Comparison of ENCODE assay signal across 8 cellular contexts in genomic region chr12:95574799-95575452, GRCh38. TPM values are rescaled to one million over a fixed set of nuclear protein-coding genes. Genes with fewer than 3 reads are reported as not detected.
DNase-seq lines count a peak whose midpoint lies in the region; ATAC-seq and TF ChIP-seq lines count a peak whose summit lies in the region.

No MANE protein-coding gene starts in this region.

- H3K9me3 ChIP-seq in SK-N-SH, result no peaks in the 10 kb centered on the region; the same call in 1 of the 2 replicates
- no peaks in the 10 kb centered on the region for H3K9me3 ChIP-seq in right atrium auricular region
- no peaks in the 10 kb centered on the region for H3K9me3 ChIP-seq in stomach

- H3K4me2 ChIP-seq in SK-N-SH, result no peak overlapping the region

- TF ChIP-seq CTCF in Calu3 (IDR thresholded peaks at IDR 0.05; ENCODE audit: unreplicated experiment) (peak; percentile 16), SK-N-SH (IDR thresholded peaks at IDR 0.05) (peak; percentile 73), right atrium auricular region (IDR thresholded peaks at IDR 0.05) (peak; percentile 41 to 73), stomach (IDR thresholded peaks at IDR 0.05) (peak in 5 of 7 experiments; percentile 16 to 58 (median 47))

- ATAC-seq in naive thymus-derived CD8-positive, alpha-beta T cell, result no peak
- no peak for ATAC-seq in stimulated activated naive CD8-positive, alpha-beta T cell treated with anti-CD3 and anti-CD28 coated beads, Interleukin-15, Interleukin-2, amounts not matched to agents 100 U/mL and 50 U/mL, for 24 hours

- no peaks in the 10 kb centered on the region for H3K4me1 Mint-ChIP-seq in Calu3 (ENCODE audit: low read depth, unreplicated experiment)
- peaks cover 5 to 30% (median 22%) of the 10 kb centered on the region in 4 donors for H3K4me1 Mint-ChIP-seq in naive thymus-derived CD8-positive, alpha-beta T cell

- CTCF ChIA-PET in Calu3 (lab: Charles Lee) (interaction anchor here (0.5 to 1.1 kb wide), 10 partner anchors 17 to 941 kb away, joined by 3 to 14 read pairs (median 5); no protein-coding TSS in a partner anchor), SK-N-SH (lab: Yijun Ruan, JAX) (interaction anchor here (0.5 to 2.6 kb wide), 33 partner anchors 9 to 1028 kb away, joined by 3 to 14 read pairs (median 4); no protein-coding TSS in a partner anchor)

- no peak overlapping the region for H3K27ac ChIP-seq in SK-N-SH (ENCODE audit: low read depth in 2 of 2, low read length in 1 of 2)
- H3K27ac ChIP-seq in right atrium auricular region, result no peak overlapping the region
- no peak overlapping the region for H3K27ac ChIP-seq in stomach

- TF ChIP-seq EP300 in SK-N-SH (IDR thresholded peaks at IDR 0.05; ENCODE audit: borderline replicate concordance in 1 of 2, low read depth in 1 of 2, low read length in 1 of 2) (no peak), stomach (IDR thresholded peaks at IDR 0.05) (no peak)

- H3K27me3 ChIP-seq in SK-N-SH (ENCODE audit: insufficient read depth) (no peaks in the 10 kb centered on the region; the same call in 1 of the 2 replicates), right atrium auricular region (no peaks in the 10 kb centered on the region), stomach (peaks cover 0 to 4% (median 0%) of the 10 kb centered on the region in 3 donors)

- no peak overlapping the region for H3K9ac ChIP-seq in SK-N-SH

- no peaks in the 10 kb centered on the region for H3K9me2 ChIP-seq in SK-N-SH

- TF ChIP-seq RAD21 in SK-N-SH (IDR thresholded peaks at IDR 0.05; ENCODE audit: low read length), result peak; percentile 63

- H4K20me1 ChIP-seq in SK-N-SH (ENCODE audit: insufficient read depth), result no peaks in the 10 kb centered on the region

- H3K36me3 ChIP-seq in SK-N-SH (replicated peaks in 1 of 2; ENCODE audit: control insufficient read depth in 1 of 2, insufficient read depth in 2 of 2, low read length in 1 of 2) (no peaks in the 10 kb centered on the region), right atrium auricular region (no peaks in the 10 kb centered on the region), stomach (no peaks in the 10 kb centered on the region)

- TF ChIP-seq POLR2A in stomach (IDR thresholded peaks at IDR 0.05), result no peak

- no TSS peak for BruUV-seq in Calu3 (replicated peaks; lab: Mats Ljungman, UMichigan)

- H3K36me3 Mint-ChIP-seq in Calu3 (ENCODE audit: insufficient read depth, unreplicated experiment), result no peaks in the 10 kb centered on the region
- H3K36me3 Mint-ChIP-seq in naive thymus-derived CD8-positive, alpha-beta T cell, result no peaks in the 10 kb centered on the region

- H2AFZ ChIP-seq in SK-N-SH (ENCODE audit: low read depth), result no peak overlapping the region

- H3K4me3 Mint-ChIP-seq in Calu3 (ENCODE audit: low read depth, unreplicated experiment), result no peak overlapping the region
- no peak overlapping the region for H3K4me3 Mint-ChIP-seq in naive thymus-derived CD8-positive, alpha-beta T cell

- no peaks in the 10 kb centered on the region for H3K79me2 ChIP-seq in SK-N-SH (ENCODE audit: insufficient read depth)

- no peaks in the 10 kb centered on the region for H3K9me3 Mint-ChIP-seq in Calu3 (ENCODE audit: low read depth, unreplicated experiment)
- H3K9me3 Mint-ChIP-seq in naive thymus-derived CD8-positive, alpha-beta T cell, result no peaks in the 10 kb centered on the region

- intact Hi-C loops in Calu3 (cut with micrococcal nuclease; ENCODE audit: unreplicated experiment), result no loop called here
- intact Hi-C loops in stomach (cut with DNase I; ENCODE audit: low total_unique reads), result no loop called here

- DNase-seq in Calu3, result peak; percentile 9
- peak; percentile 75 for DNase-seq in HT-29 (ENCODE audit: low spot score)
- peak; percentile 54 for DNase-seq in SK-N-SH
- DNase-seq in right atrium auricular region (ENCODE audit: low spot score), result no peak
- DNase-seq in stomach, result no peak
- DNase-seq in naive thymus-derived CD8-positive, alpha-beta T cell, result no peak
- DNase-seq in mucosa of gallbladder (ENCODE audit: low spot score), result no peak
- DNase-seq in stimulated activated naive CD8-positive, alpha-beta T cell treated with anti-CD3 and anti-CD28 coated beads, Interleukin-15, Interleukin-2, amounts not matched to agents 100 U/mL and 50 U/mL, for 24 hours, result no peak

- POLR2A ChIA-PET in SK-N-SH (lab: Yijun Ruan, JAX), result no interaction called here
- POLR2A ChIA-PET in naive thymus-derived CD8-positive, alpha-beta T cell (lab: Charles Lee), result no interaction called here

- H3F3A ChIP-seq in SK-N-SH (replicated peaks; ENCODE audit: insufficient read depth), result no peaks in the 10 kb centered on the region

- H3K27ac Mint-ChIP-seq in Calu3 (ENCODE audit: unreplicated experiment), result no peak overlapping the region
- peak overlapping the region in 1 of 10 donors; percentile 27 for H3K27ac Mint-ChIP-seq in naive thymus-derived CD8-positive, alpha-beta T cell

- no peaks in the 10 kb centered on the region for H3K4me1 ChIP-seq in SK-N-SH (ENCODE audit: control insufficient read depth in 1 of 2, insufficient read depth in 2 of 2, low read depth in 1 of 2, low read length in 1 of 2)
- H3K4me1 ChIP-seq in right atrium auricular region, result no peaks in the 10 kb centered on the region
- peaks cover 0 to 9% (median 2%) of the 10 kb centered on the region in 4 donors for H3K4me1 ChIP-seq in stomach

- H3K27me3 Mint-ChIP-seq in Calu3 (ENCODE audit: unreplicated experiment), result no peaks in the 10 kb centered on the region
- H3K27me3 Mint-ChIP-seq in naive thymus-derived CD8-positive, alpha-beta T cell, result peaks cover 0 to 4% (median 3%) of the 10 kb centered on the region in 5 donors

- H3K4me3 ChIP-seq in SK-N-SH (ENCODE audit: low read depth in 2 of 2, low read length in 1 of 2) (no peak overlapping the region; a peak in 1 of 4 replicates), right atrium auricular region (no peak overlapping the region), stomach (no peak overlapping the region)

TF ChIP-seq in SK-N-SH, 30 proteins besides CTCF, POLR2A, EP300 and RAD21:
- TF ChIP-seq USF2 (IDR thresholded peaks at IDR 0.05; ENCODE audit: borderline replicate concordance, low read depth, low read length) (no peak), SMC3 (IDR thresholded peaks at IDR 0.05; ENCODE audit: low read depth, low read length) (peak; percentile 20; the same call in 1 of the 2 replicates)

RNA-seq across cellular contexts. Expression of gene USP44, which starts 23.6 kb away (rescaled TPM):
- total RNA-seq in Calu3 (2022) (13.3 and 14.0 TPM in 2 replicates), right atrium auricular region (1 to 10 TPM; 1.4 to 1.9 TPM), stomach (1 to 10 TPM in 1 of 5 donors, under 1 TPM in 2, not detected in 2; under 0.01 to 2.6 (median 0.43) TPM), mucosa of gallbladder (2.9 TPM)
- not detected in 2 replicates for total RNA-seq in HT-29 (2014; rRNA removed; shearing (Covaris generic))
- polyA plus RNA-seq in SK-N-SH (2012; rRNA removed) (0.07 and 0.18 TPM in 2 replicates), stomach (under 1 TPM; 0.19 to 0.61 (median 0.28) TPM)
- polyA plus RNA-seq in SK-N-SH (2012; cell fraction: cytosol; rRNA removed), result 0.18 and 0.39 TPM in 2 replicates
- polyA plus RNA-seq in SK-N-SH (2012; cell fraction: nucleus; rRNA removed), result 0.21 and 0.22 TPM in 2 replicates
- total RNA-seq in naive thymus-derived CD8-positive, alpha-beta T cell, result 10 to 100 TPM; 20.8 to 21.1 TPM
- 10 to 100 TPM in 2 of 3 donors, 1 to 10 TPM in 1; 9.0 to 15.8 (median 10.9) TPM for polyA plus RNA-seq in naive thymus-derived CD8-positive, alpha-beta T cell

Comparison
In these comparisons a context has a peak if more than half of its experiments do, and no peak if none do; other contexts are left out.
1. DNase-seq: peak in Calu3 (single experiment), HT-29 (single experiment) and SK-N-SH (single experiment); none in right atrium auricular region (single experiment), stomach (single experiment), naive thymus-derived CD8-positive, alpha-beta T cell (0 of 10), mucosa of gallbladder (single experiment) and stimulated activated naive CD8-positive, alpha-beta T cell treated with anti-CD3 and anti-CD28 coated beads, Interleukin-15, Interleukin-2, amounts not matched to agents 100 U/mL and 50 U/mL, for 24 hours (single experiment).
2. CTCF ChIP-seq: peak in every context shown above with its lines; median percentile 73 in SK-N-SH; 57 in right atrium auricular region; 47 in stomach; 16 in Calu3.